Comparison of ENCODE assay signal across 8 cellular contexts in the genomic region with DNA sequence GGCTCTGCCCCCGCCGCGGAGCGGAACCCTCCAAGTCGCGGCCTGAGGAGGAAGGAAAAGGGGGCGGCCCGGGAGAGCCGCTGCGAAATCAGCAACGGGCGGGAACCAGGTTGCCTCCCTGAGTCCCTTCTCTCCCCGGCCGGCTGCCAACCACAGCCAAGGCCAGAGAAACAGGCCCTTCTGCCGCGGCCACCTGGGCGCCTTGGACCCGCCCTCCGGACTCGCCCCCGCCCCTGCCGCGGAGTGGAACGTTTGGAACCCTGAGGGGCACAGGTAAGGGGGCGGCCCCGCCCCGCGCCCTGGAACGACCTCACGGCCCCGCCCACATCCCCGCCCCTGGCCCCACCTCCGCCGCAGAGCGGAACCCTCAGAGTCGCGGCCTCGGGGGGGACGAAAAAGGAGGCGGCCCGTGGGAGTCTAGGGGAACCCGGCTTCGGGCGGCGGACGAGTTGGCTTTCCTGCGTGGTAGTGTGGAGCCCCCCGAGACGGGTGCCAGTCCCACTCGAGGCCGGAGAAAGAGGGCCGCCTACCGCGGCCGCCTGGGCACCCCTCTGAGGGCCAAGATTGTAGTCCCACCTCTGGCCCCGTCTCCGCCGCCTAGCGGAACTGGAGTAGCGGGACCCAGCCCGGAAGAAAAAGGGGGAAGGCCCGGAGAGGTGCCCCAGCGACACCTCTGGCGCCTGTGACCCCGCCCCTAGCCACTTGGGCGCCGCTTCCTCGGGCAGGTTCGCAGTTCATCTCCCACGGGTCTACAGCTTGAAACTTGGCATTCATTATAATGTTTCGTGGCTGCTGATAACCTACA. TPM values are rescaled to one million over a fixed set of nuclear protein-coding genes. Genes with fewer than 3 reads are reported as not detected.
A peak's percentile ranks its signal among the peaks of the same experiment; 100 is the strongest.
DNase-seq lines count a peak whose midpoint lies in the region; ATAC-seq and TF ChIP-seq lines count a peak whose summit lies in the region.

No MANE protein-coding gene starts in this region.

- H3K9me3 Mint-ChIP-seq in mesothelial cell of epicardium, result peaks cover 9% of the 10 kb centered on the region

- H3K27ac Mint-ChIP-seq in mesothelial cell of epicardium, result peak overlapping the region; percentile 65

- DNase-seq in D341Med (ENCODE audit: low spot score) (peak; percentile 89), HUDEP-2 (lab: John Stamatoyannopoulos, UW; ENCODE audit: unreplicated experiment in 76 of 76) (peak in 75 of 76 experiments; percentile 11 to 84 (median 66)), NOMO-1 treated with DMSO at 0.1 percent for 48 hours (lab: John Stamatoyannopoulos, UW; ENCODE audit: unreplicated experiment) (peak; percentile 77), mesothelial cell of epicardium (ENCODE audit: low spot score in 2 of 2, unreplicated experiment in 2 of 2) (peak; percentile 53 to 72)
- DNase-seq in activated CD8-positive, alpha-beta memory T cell treated with anti-CD3 and anti-CD28 coated beads, Interleukin-2, amount 50 U/mL, for 1 hour (ENCODE audit: extremely low read depth), result peak; percentile 54
- peak; percentile 68 to 78 for DNase-seq in stimulated activated CD8-positive, alpha-beta memory T cell treated with anti-CD3 and anti-CD28 coated beads, Interleukin-2, amount 100 ng/mL, for 1 hour (ENCODE audit: low read depth in 2 of 2)

- TF ChIP-seq CTCF in mesothelial cell of epicardium (IDR thresholded peaks at IDR 0.05; ENCODE audit: unreplicated experiment), result no peak

- H3K4me1 ChIP-seq in endocrine pancreas (ENCODE audit: control insufficient read depth, insufficient read depth, low read length), result peaks cover 15% of the 10 kb centered on the region

- H3K4me3 ChIP-seq in endocrine pancreas (ENCODE audit: control insufficient read depth, insufficient read depth, low read length), result peak overlapping the region; percentile 81

- no peaks in the 10 kb centered on the region for H3K9me3 ChIP-seq in endocrine pancreas (ENCODE audit: control insufficient read depth, low read length)

- ATAC-seq in GM21390 (IDR thresholded peaks at IDR 0.05; ENCODE audit: unreplicated experiment), result peak; percentile 84

- no peaks in the 10 kb centered on the region for H3K27me3 ChIP-seq in endocrine pancreas (ENCODE audit: control insufficient read depth, insufficient read depth, low read length)

- H3K4me3 Mint-ChIP-seq in mesothelial cell of epicardium, result peak overlapping the region; percentile 72

- H3K9ac ChIP-seq in endocrine pancreas (ENCODE audit: control insufficient read depth, insufficient read depth, low read length), result peak overlapping the region; percentile 72

- H3K36me3 Mint-ChIP-seq in mesothelial cell of epicardium, result peaks cover 1% of the 10 kb centered on the region

- peaks cover 6% of the 10 kb centered on the region for H3K4me1 Mint-ChIP-seq in mesothelial cell of epicardium

- H3K27me3 Mint-ChIP-seq in mesothelial cell of epicardium (ENCODE audit: low read depth), result no peaks in the 10 kb centered on the region

- H3K36me3 ChIP-seq in endocrine pancreas (ENCODE audit: control insufficient read depth, insufficient read depth, low read length), result no peaks in the 10 kb centered on the region

RNA-seq across cellular contexts. Expression of gene PHKA2, which starts 0.7 kb away (rescaled TPM):
- 68.1 to 72.2 TPM (median 68.3 TPM) in 3 replicates for total RNA-seq in mesothelial cell of epicardium

Comparison
In these comparisons a context has a peak if more than half of its experiments do, and no peak if none do; other contexts are left out.
1. Peak in every context shown above with its lines: DNase-seq, ATAC-seq and H3K4me3 ChIP-seq.